ENCODE assay signal across 23 cellular contexts in genomic region chr7:1439373-1440363, GRCh38. TPM values are rescaled to one million over a fixed set of nuclear protein-coding genes. Genes with fewer than 3 reads are reported as not detected.
A peak's percentile ranks its signal among the peaks of the same experiment; 100 is the strongest.
DNase-seq lines count a peak whose midpoint lies in the region; ATAC-seq, FAIRE-seq and TF ChIP-seq lines count a peak whose summit lies in the region.
"Had no signal": no experiment of that assay in that cellular context is flagged by ENCODE, and none has a peak within 500 bp of the region (broad histone marks: within the 10 kb centered on the region; RNA-seq: fewer than 3 reads in every experiment).

No MANE protein-coding gene starts in this region.

- RAD21 ChIA-PET in GM12878 (lab: Charles Lee; ENCODE audit: unreplicated experiment): no interaction called here

- H3K27ac Mint-ChIP-seq in activated naive CD8-positive, alpha-beta T cell treated with anti-CD3 and anti-CD28 coated beads, Interleukin-2, amount 50 U/mL, for 24 hours: no peak overlapping the region
- H3K27ac Mint-ChIP-seq in activated naive CD8-positive, alpha-beta T cell treated with anti-CD3 and anti-CD28 coated beads for 36 hours: no peak overlapping the region
- H3K27ac Mint-ChIP-seq in activated CD4-positive, alpha-beta T cell treated with anti-CD3 and anti-CD28 coated beads for 36 hours: no peak overlapping the region
- H3K27ac Mint-ChIP-seq: activated CD4-positive, alpha-beta memory T cell treated with anti-CD3 and anti-CD28 coated beads, Interleukin-2, amount 10 ng/mL, durations not matched to agents 7 days and 5 days; effector memory CD8-positive, alpha-beta T cell; nephron progenitor cell; stimulated activated naive CD8-positive, alpha-beta T cell treated with anti-CD3 and anti-CD28 coated beads, Interleukin-15, amount 100 ng/mL, for 72 hours had no signal

- in situ Hi-C loops in GM12878 (cut with MboI): no loop called here
- in situ Hi-C loops in HepG2 (cut with HindIII; ENCODE audit: extremely low pct_ligation_motif_present, low pct_unique_long_range_greater_than_20kb): no loop called here

- no peaks in the 10 kb centered on the region for H3K9me3 Mint-ChIP-seq in activated naive CD8-positive, alpha-beta T cell treated with anti-CD3 and anti-CD28 coated beads, Interleukin-2, amount 50 U/mL, for 24 hours
- no peaks in the 10 kb centered on the region for H3K9me3 Mint-ChIP-seq in activated naive CD8-positive, alpha-beta T cell treated with anti-CD3 and anti-CD28 coated beads for 36 hours
- H3K9me3 Mint-ChIP-seq in activated CD4-positive, alpha-beta T cell treated with anti-CD3 and anti-CD28 coated beads for 36 hours (ENCODE audit: low read depth): no peaks in the 10 kb centered on the region
- H3K9me3 Mint-ChIP-seq: effector memory CD8-positive, alpha-beta T cell; nephron progenitor cell; stimulated activated naive CD8-positive, alpha-beta T cell treated with anti-CD3 and anti-CD28 coated beads, Interleukin-15, amount 100 ng/mL, for 72 hours had no signal

- H3K36me3 Mint-ChIP-seq in activated naive CD8-positive, alpha-beta T cell treated with anti-CD3 and anti-CD28 coated beads, Interleukin-2, amount 50 U/mL, for 24 hours (ENCODE audit: low read depth): no peaks in the 10 kb centered on the region
- H3K36me3 Mint-ChIP-seq in activated naive CD8-positive, alpha-beta T cell treated with anti-CD3 and anti-CD28 coated beads for 36 hours: no peaks in the 10 kb centered on the region
- no peaks in the 10 kb centered on the region for H3K36me3 Mint-ChIP-seq in activated CD4-positive, alpha-beta T cell treated with anti-CD3 and anti-CD28 coated beads for 36 hours (ENCODE audit: low read depth)

- no peaks in the 10 kb centered on the region for H3K4me1 Mint-ChIP-seq in activated naive CD8-positive, alpha-beta T cell treated with anti-CD3 and anti-CD28 coated beads, Interleukin-2, amount 50 U/mL, for 24 hours
- H3K4me1 Mint-ChIP-seq in activated naive CD8-positive, alpha-beta T cell treated with anti-CD3 and anti-CD28 coated beads for 36 hours: no peaks in the 10 kb centered on the region
- no peaks in the 10 kb centered on the region for H3K4me1 Mint-ChIP-seq in activated CD4-positive, alpha-beta T cell treated with anti-CD3 and anti-CD28 coated beads for 36 hours
- H3K4me1 Mint-ChIP-seq: activated CD4-positive, alpha-beta memory T cell treated with anti-CD3 and anti-CD28 coated beads, Interleukin-2, amount 10 ng/mL, durations not matched to agents 7 days and 5 days; stimulated activated naive CD8-positive, alpha-beta T cell treated with anti-CD3 and anti-CD28 coated beads, Interleukin-15, amount 100 ng/mL, for 72 hours had no signal

- H3K9me3 ChIP-seq in GM12878 (replicated peaks; ENCODE audit: control insufficient read depth, insufficient read depth, low read length): no peaks in the 10 kb centered on the region
- no peaks in the 10 kb centered on the region for H3K9me3 ChIP-seq in HepG2 (ENCODE audit: low read length)
- no peaks in the 10 kb centered on the region for H3K9me3 ChIP-seq in small intestine (ENCODE audit: control insufficient read depth, low read depth)
- H3K9me3 ChIP-seq: left lung, Peyer's patch, transverse colon had no signal

- no peak overlapping the region for H3K9ac ChIP-seq in GM12878 (ENCODE audit: control insufficient read depth, insufficient read depth, low read length)
- H3K9ac ChIP-seq in HepG2 (ENCODE audit: insufficient read depth, low read depth, low read length): no peak overlapping the region

- BruUV-seq in GM12878 (replicated peaks; lab: Mats Ljungman, UMichigan) (no TSS peak), HepG2 (replicated peaks; lab: Mats Ljungman, UMichigan) (no TSS peak)

- no peaks in the 10 kb centered on the region; a peak in 1 of 4 replicates for H3K27me3 ChIP-seq in GM12878 (replicated peaks in 1 of 2; ENCODE audit: control insufficient read depth in 2 of 2, insufficient read depth in 2 of 2, low read length in 1 of 2)
- H3K27me3 ChIP-seq in HepG2 (ENCODE audit: control insufficient read depth in 1 of 2, insufficient read depth in 2 of 2, low read length in 2 of 2): no peaks in the 10 kb centered on the region
- H3K27me3 ChIP-seq in small intestine (ENCODE audit: control insufficient read depth in 2 of 2, insufficient read depth in 2 of 2, low read length in 2 of 2): no peaks in the 10 kb centered on the region
- H3K27me3 ChIP-seq: left lung, Peyer's patch, transverse colon had no signal

- no peak overlapping the region for H3K4me3 ChIP-seq in GM12878
- H3K4me3 ChIP-seq in HepG2 (replicated peaks in 1 of 3; ENCODE audit: insufficient read depth in 1 of 3, low read depth in 2 of 3, low read length in 3 of 3): no peak overlapping the region
- H3K4me3 ChIP-seq in small intestine (ENCODE audit: low read depth in 1 of 2, low read length in 2 of 2): no peak overlapping the region
- H3K4me3 ChIP-seq: left lung, Peyer's patch, transverse colon had no signal

- TF ChIP-seq RAD21 in GM12878 (IDR thresholded peaks at IDR 0.05; ENCODE audit: insufficient read depth, low read depth, low read length): peak; percentile 16; the same call in 1 of the 2 replicates
- TF ChIP-seq RAD21 in HepG2 (CRISPR knock-in tag; IDR thresholded peaks at IDR 0.05): peak; percentile 31; the same call in 1 of the 2 replicates

- no peaks in the 10 kb centered on the region for H3K27me3 Mint-ChIP-seq in activated naive CD8-positive, alpha-beta T cell treated with anti-CD3 and anti-CD28 coated beads, Interleukin-2, amount 50 U/mL, for 24 hours
- H3K27me3 Mint-ChIP-seq in activated naive CD8-positive, alpha-beta T cell treated with anti-CD3 and anti-CD28 coated beads for 36 hours: no peaks in the 10 kb centered on the region
- no peaks in the 10 kb centered on the region for H3K27me3 Mint-ChIP-seq in activated CD4-positive, alpha-beta T cell treated with anti-CD3 and anti-CD28 coated beads for 36 hours
- H3K27me3 Mint-ChIP-seq: activated CD4-positive, alpha-beta memory T cell treated with anti-CD3 and anti-CD28 coated beads, Interleukin-2, amount 10 ng/mL, durations not matched to agents 7 days and 5 days; effector memory CD8-positive, alpha-beta T cell; stimulated activated naive CD8-positive, alpha-beta T cell treated with anti-CD3 and anti-CD28 coated beads, Interleukin-15, amount 100 ng/mL, for 72 hours had no signal

- H3K27ac ChIP-seq in GM12878 (ENCODE audit: control insufficient read depth, insufficient read depth) (no peak overlapping the region), HepG2 (ENCODE audit: extremely low read length, insufficient read depth, low read length) (no peak overlapping the region), small intestine (ENCODE audit: low read depth in 1 of 2, low read length in 1 of 2) (no peak overlapping the region)
- H3K27ac ChIP-seq: left lung, Peyer's patch, transverse colon had no signal

- no peak for DNase-seq in activated naive CD8-positive, alpha-beta T cell treated with anti-CD3 and anti-CD28 coated beads, Interleukin-2, amount 50 U/mL, for 24 hours
- no peak for DNase-seq in activated naive CD8-positive, alpha-beta T cell treated with anti-CD3 and anti-CD28 coated beads for 36 hours
- DNase-seq in GM12878 (ENCODE audit: low read depth, low spot score) (no peak), HepG2 (ENCODE audit: low spot score) (no peak), HEK293T (ENCODE audit: extremely low spot score) (no peak), small intestine (no peak)
- no peak for DNase-seq in activated CD4-positive, alpha-beta T cell treated with anti-CD3 and anti-CD28 coated beads for 36 hours
- DNase-seq: 8988T; activated CD4-positive, alpha-beta memory T cell treated with anti-CD3 and anti-CD28 coated beads, Interleukin-2, amount 10 ng/mL, durations not matched to agents 7 days and 5 days; activated gamma-delta T cell treated with Interleukin-2 at 50 U/mL for 16 hours; activated T-cell treated with anti-CD3 and anti-CD28 coated beads for 4 hours; amygdala; effector memory CD8-positive, alpha-beta T cell; left lung; midbrain; NCI-H187; NCI-H2227 treated with DMSO at 0.1 percent for 48 hours; nephron progenitor cell; Peyer's patch; stimulated activated CD4-positive, alpha-beta T cell treated with anti-CD3 and anti-CD28 coated beads, Interleukin-4, amount 100 ng/mL, for 24 hours; stimulated activated naive CD8-positive, alpha-beta T cell treated with anti-CD3 and anti-CD28 coated beads, Interleukin-15, amount 100 ng/mL, for 72 hours; transverse colon had no signal

- TF ChIP-seq EP300 in GM12878 (IDR thresholded peaks at IDR 0.05; ENCODE audit: borderline replicate concordance in 1 of 2, control insufficient read depth in 1 of 2, low read depth in 2 of 2, low read length in 2 of 2) (no peak), HepG2 (IDR thresholded peaks at IDR 0.05; ENCODE audit: low read depth in 2 of 2, low read length in 2 of 2) (no peak), HepG2 (CRISPR knock-in tag; IDR thresholded peaks at IDR 0.05; ENCODE audit: borderline replicate concordance) (no peak)

- no peaks in the 10 kb centered on the region for H3K79me2 ChIP-seq in GM12878 (ENCODE audit: control insufficient read depth, insufficient read depth, low read length)
- H3K79me2 ChIP-seq in HepG2 (ENCODE audit: insufficient read depth, low read length): no peaks in the 10 kb centered on the region

- ATAC-seq in activated naive CD8-positive, alpha-beta T cell treated with anti-CD3 and anti-CD28 coated beads, Interleukin-2, amount 50 U/mL, for 24 hours: peak; percentile 21
- no peak for ATAC-seq in GM12878
- ATAC-seq in HepG2: peak; percentile 13; the same call in 1 of the 3 replicates
- no peak for ATAC-seq in GM21576 (IDR thresholded peaks at IDR 0.05; ENCODE audit: unreplicated experiment)
- ATAC-seq in activated CD4-positive, alpha-beta T cell treated with anti-CD3 and anti-CD28 coated beads for 36 hours: no peak
- ATAC-seq: effector memory CD8-positive, alpha-beta T cell; left lung; stimulated activated naive CD8-positive, alpha-beta T cell treated with anti-CD3 and anti-CD28 coated beads, Interleukin-15, amount 100 ng/mL, for 72 hours had no signal

- no peak overlapping the region for H3K4me3 Mint-ChIP-seq in activated naive CD8-positive, alpha-beta T cell treated with anti-CD3 and anti-CD28 coated beads, Interleukin-2, amount 50 U/mL, for 24 hours
- no peak overlapping the region for H3K4me3 Mint-ChIP-seq in activated naive CD8-positive, alpha-beta T cell treated with anti-CD3 and anti-CD28 coated beads for 36 hours
- no peak overlapping the region for H3K4me3 Mint-ChIP-seq in activated CD4-positive, alpha-beta T cell treated with anti-CD3 and anti-CD28 coated beads for 36 hours
- H3K4me3 Mint-ChIP-seq: activated CD4-positive, alpha-beta memory T cell treated with anti-CD3 and anti-CD28 coated beads, Interleukin-2, amount 10 ng/mL, durations not matched to agents 7 days and 5 days; effector memory CD8-positive, alpha-beta T cell; nephron progenitor cell; stimulated activated naive CD8-positive, alpha-beta T cell treated with anti-CD3 and anti-CD28 coated beads, Interleukin-15, amount 100 ng/mL, for 72 hours had no signal

- H4K20me1 ChIP-seq in GM12878 (ENCODE audit: control insufficient read depth, insufficient read depth): no peaks in the 10 kb centered on the region
- H4K20me1 ChIP-seq in HepG2 (ENCODE audit: insufficient read depth, low read length): no peaks in the 10 kb centered on the region

- CTCF ChIA-PET in GM12878 (lab: Yijun Ruan, JAX): interaction anchor here (0.6 to 1.0 kb wide), 2 partner anchors 13 to 35 kb away, joined by 3 read pairs; no protein-coding TSS in a partner anchor
- CTCF ChIA-PET in HepG2 (lab: Yijun Ruan, JAX; ENCODE audit: low intra/inter-chr PET ratio, low total read pairs): no interaction called here
- CTCF ChIA-PET in HEK293T (lab: Yijun Ruan, JAX): interaction anchor here (1.3 kb wide), 1 partner anchor 35 kb away, joined by 3 read pairs; no protein-coding TSS in a partner anchor
- CTCF ChIA-PET in activated CD4-positive, alpha-beta T cell treated with anti-CD3 and anti-CD28 coated beads for 36 hours (lab: Charles Lee): interaction anchor here (0.6 to 0.8 kb wide), 4 partner anchors 22 to 564 kb away, joined by 3 to 5 read pairs (median 4); no protein-coding TSS in a partner anchor

- SMC1A ChIA-PET in GM12878 (lab: Charles Lee; ENCODE audit: uncharacterized antibody, unreplicated experiment): no interaction called here

- FAIRE-seq in GM12878 (lab: Jason Lieb, UNC) (no peak), HepG2 (lab: Jason Lieb, UNC) (no peak), small intestine (lab: Jason Lieb, UNC) (no peak)

- no peaks in the 10 kb centered on the region for H3K36me3 ChIP-seq in GM12878 (ENCODE audit: control insufficient read depth in 2 of 2, insufficient read depth in 2 of 2, low read length in 1 of 2)
- H3K36me3 ChIP-seq in HepG2 (replicated peaks in 1 of 2; ENCODE audit: control insufficient read depth in 1 of 2, insufficient read depth in 2 of 2, low read length in 2 of 2): no peaks in the 10 kb centered on the region; a peak in 1 of 5 replicates
- peaks cover 7 to 8% of the 10 kb centered on the region in 2 donors for H3K36me3 ChIP-seq in small intestine (ENCODE audit: control insufficient read depth in 2 of 2, insufficient read depth in 2 of 2, low read length in 2 of 2)

- intact Hi-C loops in GM12878 (cut with micrococcal nuclease; ENCODE audit: unreplicated experiment): no loop called here
- intact Hi-C loops in HepG2 (cut with micrococcal nuclease; ENCODE audit: unreplicated experiment): no loop called here
- intact Hi-C loops in activated CD4-positive, alpha-beta T cell treated with anti-CD3 and anti-CD28 coated beads for 36 hours (cut with DNase I, micrococcal nuclease): no loop called here

- H3K4me1 ChIP-seq in GM12878 (ENCODE audit: control insufficient read depth, insufficient read depth, low read length) (no peaks in the 10 kb centered on the region), HepG2 (ENCODE audit: insufficient read depth, low read length) (no peaks in the 10 kb centered on the region), small intestine (ENCODE audit: control insufficient read depth in 2 of 2, insufficient read depth in 1 of 2, low read depth in 1 of 2, low read length in 1 of 2) (no peaks in the 10 kb centered on the region)
- H3K4me1 ChIP-seq: left lung, Peyer's patch, transverse colon had no signal

- WGBS in GM12878 (ENCODE audit: insufficient coverage, insufficient replicate concordance, low lambda C conversion rate, missing lambda C conversion rate): 67% methylated on average over 31 of the region's 31 CpGs
- 92% methylated on average over 18 of the region's 31 CpGs for WGBS in HepG2 (ENCODE audit: low lambda C conversion rate)
- WGBS in small intestine, 3 donors: 89 to 93% (median 90%) methylated on average over 31 of the region's 31 CpGs

- H2AFZ ChIP-seq in GM12878 (ENCODE audit: control insufficient read depth, low read depth, low read length) (no peak overlapping the region), HepG2 (ENCODE audit: low read length) (no peak overlapping the region)

- H3K4me2 ChIP-seq in GM12878 (ENCODE audit: control insufficient read depth, insufficient read depth) (no peak overlapping the region), HepG2 (ENCODE audit: low read depth, low read length) (no peak overlapping the region)

- no peak for TF ChIP-seq CTCF in GM12878 (IDR thresholded peaks at IDR 0.05 in 2 of 3, conservative IDR thresholded peaks at IDR 0.05 in 1 of 3; ENCODE audit: control insufficient read depth in 2 of 3, extremely low read depth in 1 of 3, insufficient read depth in 1 of 3, low read depth in 3 of 3, low read length in 3 of 3)
- peak; percentile 65 for TF ChIP-seq CTCF in HepG2 (CRISPR knock-in tag; IDR thresholded peaks at IDR 0.05)

- POLR2A ChIA-PET in GM12878 (lab: Charles Lee): no interaction called here
- POLR2A ChIA-PET in HepG2 (lab: Yijun Ruan, JAX): interaction anchor here (1.4 kb wide), 1 partner anchor 21 kb away, joined by 3 read pairs; no protein-coding TSS in a partner anchor
- POLR2A ChIA-PET in HEK293T (lab: Yijun Ruan, JAX): no interaction called here
- POLR2A ChIA-PET in activated CD4-positive, alpha-beta T cell treated with anti-CD3 and anti-CD28 coated beads for 36 hours (lab: Charles Lee): no interaction called here

- TF ChIP-seq POLR2A in GM12878 (IDR thresholded peaks at IDR 0.05; ENCODE audit: low read depth, low read length): no peak
- no peak for TF ChIP-seq POLR2A in HepG2 (IDR thresholded peaks at IDR 0.05; ENCODE audit: insufficient read depth in 1 of 2, low read depth in 2 of 2, low read length in 2 of 2)

RNA-seq across cellular contexts. Expression of gene MICALL2, which starts 19.6 kb away (rescaled TPM):
- 1 to 10 TPM; 2.1 to 2.3 TPM for total RNA-seq in activated naive CD8-positive, alpha-beta T cell treated with anti-CD3 and anti-CD28 coated beads for 36 hours
- total RNA-seq in GM12878 (2013; cell fraction: nucleolus; rRNA removed): 5.2 and 7.5 TPM in 2 replicates
- total RNA-seq in GM12878 (2014; rRNA removed): 0.11 and 1.1 TPM in 2 replicates
- 0.04 and 0.09 TPM in 2 replicates for total RNA-seq in GM12878 (2014; rRNA removed; fragmentation: Illumina TruSeq; extraction: Trizol)
- 0.72 and 1.7 TPM in 2 replicates for total RNA-seq in GM12878 (2021)
- polyA plus RNA-seq in GM12878 (2011; ENCODE audit: low read depth): 0.16 TPM
- polyA plus RNA-seq in GM12878 (2011; rRNA removed): 0.29 and 0.37 TPM in 2 replicates
- 0.52 and 0.55 TPM in 2 replicates for polyA plus RNA-seq in GM12878 (2011; cell fraction: cytosol; rRNA removed)
- 12.5 and 13.1 TPM in 2 replicates for polyA plus RNA-seq in GM12878 (2011; cell fraction: nucleus; rRNA removed)
- 0.73 and 1.2 TPM in 2 replicates for polyA plus RNA-seq in GM12878 (2012)
- not detected in 2 replicates for polyA plus RNA-seq in GM12878 (2014; fragmentation: Illumina TruSeq; extraction: Trizol)
- polyA plus RNA-seq in GM12878 (2014; fragmentation: Nextera tagmentation; extraction: Ambion mirVana): not detected
- polyA plus RNA-seq in GM12878 (2014; rRNA removed): 0.83 and 1.3 TPM in 2 replicates
- 1 to 10 TPM in 1 of 2 experiments, under 1 TPM in 1; 0.39 to 1.1 TPM for polyA plus RNA-seq in GM12878 (2016; fragmentation: Nextera tagmentation; extraction: Ambion mirVana)
- polyA minus RNA-seq in GM12878 (2011; rRNA and poly(A)+ RNA removed): 0.37 and 1.6 TPM in 2 replicates
- 0.31 and 1.5 TPM in 2 replicates for polyA minus RNA-seq in GM12878 (2011; cell fraction: cytosol; rRNA and poly(A)+ RNA removed)
- 1.8 and 3.5 TPM in 2 replicates for polyA minus RNA-seq in GM12878 (2011; cell fraction: nucleus; rRNA and poly(A)+ RNA removed)
- 1.8 and 5.8 TPM in 2 replicates for total RNA-seq in HepG2 (2016; rRNA removed; fragmentation: Illumina TruSeq; extraction: Trizol)
- 5.5 and 6.3 TPM in 2 replicates for total RNA-seq in HepG2 (2016; cell fraction: cytosol; rRNA removed; fragmentation: Illumina TruSeq; extraction: Trizol; ENCODE audit: low read depth)
- total RNA-seq in HepG2 (2016; cell fraction: insoluble cytoplasmic fraction; rRNA removed; fragmentation: Illumina TruSeq; extraction: Trizol): 2.1 and 6.3 TPM in 2 replicates
- total RNA-seq in HepG2 (2016; cell fraction: membrane; rRNA removed; fragmentation: Illumina TruSeq; extraction: Trizol): 2.9 and 3.0 TPM in 2 replicates
- total RNA-seq in HepG2 (2016; cell fraction: nucleus; rRNA removed; fragmentation: Illumina TruSeq; extraction: Trizol): 7.9 and 10.2 TPM in 2 replicates
- polyA plus RNA-seq in HepG2 (2011; rRNA removed): 12.4 and 15.0 TPM in 2 replicates
- polyA plus RNA-seq in HepG2 (2011; cell fraction: cytosol; rRNA removed): 2.3 and 4.4 TPM in 2 replicates
- 231 and 294 TPM in 2 replicates for polyA plus RNA-seq in HepG2 (2011; cell fraction: nucleus; rRNA removed)
- 5.9 and 10.1 TPM in 2 replicates for polyA plus RNA-seq in HepG2 (2012)
- polyA plus RNA-seq in HepG2 (2016; cell fraction: cytosol; fragmentation: Illumina TruSeq; extraction: Trizol; ENCODE audit: low read depth): 1.1 and 1.7 TPM in 2 replicates
- 1.9 and 2.3 TPM in 2 replicates for polyA plus RNA-seq in HepG2 (2016; cell fraction: insoluble cytoplasmic fraction; fragmentation: Illumina TruSeq; extraction: Trizol; ENCODE audit: low read depth)
- polyA plus RNA-seq in HepG2 (2016; cell fraction: membrane; fragmentation: Illumina TruSeq; extraction: Trizol; ENCODE audit: low read depth): 1.3 and 1.7 TPM in 2 replicates
- polyA plus RNA-seq in HepG2 (2016; cell fraction: nucleus; fragmentation: Illumina TruSeq; extraction: Trizol; ENCODE audit: insufficient read depth, low read depth): 32.1 and 32.9 TPM in 2 replicates
- 17.6 and 22.4 TPM in 2 replicates for polyA minus RNA-seq in HepG2 (2011; rRNA and poly(A)+ RNA removed; ENCODE audit: low replicate concordance)
- polyA minus RNA-seq in HepG2 (2011; cell fraction: cytosol; rRNA and poly(A)+ RNA removed): 2.2 and 2.5 TPM in 2 replicates
- 26.2 and 30.8 TPM in 2 replicates for polyA minus RNA-seq in HepG2 (2011; cell fraction: nucleus; rRNA and poly(A)+ RNA removed)
- polyA plus RNA-seq in small intestine: 100 to 1,000 TPM in 2 of 3 donors, 10 to 100 TPM in 1; 67.9 to 533 (median 442) TPM
- 1 to 10 TPM; 1.9 to 2.7 TPM for total RNA-seq in activated CD4-positive, alpha-beta T cell treated with anti-CD3 and anti-CD28 coated beads for 36 hours

Comparison
In these comparisons a context has a peak if more than half of its experiments do, and no peak if none do; other contexts are left out.
1. ATAC-seq: peak in activated naive CD8-positive, alpha-beta T cell treated with anti-CD3 and anti-CD28 coated beads, Interleukin-2, amount 50 U/mL, for 24 hours (single experiment) and HepG2 (single experiment); none in GM12878 (single experiment), GM21576 (single experiment) and activated CD4-positive, alpha-beta T cell treated with anti-CD3 and anti-CD28 coated beads for 36 hours (single experiment).